In genomic region chr1:184387069-184387870, GRCh38 we compare ENCODE assay signal across 8 cellular contexts. TPM values are rescaled to one million over a fixed set of nuclear protein-coding genes. Genes with fewer than 3 reads are reported as not detected.
DNase-seq lines count a peak whose midpoint lies in the region; ATAC-seq and TF ChIP-seq lines count a peak whose summit lies in the region.

No MANE protein-coding gene starts in this region.

- peak overlapping the region; percentile 79 for H3K27ac ChIP-seq in muscle layer of duodenum (ENCODE audit: low read length)
- H3K27ac ChIP-seq in temporal lobe (ENCODE audit: low read depth, low read length) = peak overlapping the region; percentile 28

- peak overlapping the region; percentile 81 to 90 (median 86) for H3K4me3 Mint-ChIP-seq in IgD-negative memory B cell

- peaks cover 7 to 18% (median 13%) of the 10 kb centered on the region in 3 donors for H3K4me1 Mint-ChIP-seq in IgD-negative memory B cell

- peak overlapping the region; percentile 89 for H3K4me3 ChIP-seq in epithelial cell of esophagus (ENCODE audit: low read length)
- peak overlapping the region; percentile 77 to 90 for H3K4me3 ChIP-seq in muscle layer of duodenum (ENCODE audit: low read depth in 1 of 2, low read length in 2 of 2)

- peaks cover 49% of the 10 kb centered on the region for H3K27me3 Mint-ChIP-seq in IgD-negative memory B cell

- DNase-seq in NK-92 treated with Interleukin-12 subunit alpha and Interleukin-12 subunit beta, amount 100 ng/mL, for 24 hours (lab: John Stamatoyannopoulos, UW) = peak; percentile 77
- DNase-seq in NK-92 (lab: John Stamatoyannopoulos, UW; ENCODE audit: unreplicated experiment) (no peak), epithelial cell of esophagus (ENCODE audit: low read depth) (peak; percentile 47)
- peak; percentile 69 for DNase-seq in activated CD8-positive, alpha-beta memory T cell treated with anti-CD3 and anti-CD28 coated beads for 24 hours

- no peaks in the 10 kb centered on the region for H3K27me3 ChIP-seq in muscle layer of duodenum (ENCODE audit: low read depth, low read length)

- H3K27ac Mint-ChIP-seq in IgD-negative memory B cell = no peak overlapping the region

- H3K9me3 ChIP-seq in muscle layer of duodenum (ENCODE audit: control insufficient read depth in 1 of 2, low read length in 2 of 2) = no peaks in the 10 kb centered on the region

- peaks cover 0 to 1% (median 0%) of the 10 kb centered on the region in 3 donors for H3K9me3 Mint-ChIP-seq in IgD-negative memory B cell

- H3K36me3 ChIP-seq in muscle layer of duodenum (ENCODE audit: control insufficient read depth in 1 of 2, insufficient read depth in 2 of 2, low read length in 2 of 2) = no peaks in the 10 kb centered on the region

- H3K36me3 Mint-ChIP-seq in IgD-negative memory B cell = no peaks in the 10 kb centered on the region

- peaks cover 0 to 15% of the 10 kb centered on the region in 2 donors for H3K4me1 ChIP-seq in muscle layer of duodenum (ENCODE audit: control insufficient read depth in 1 of 2, insufficient read depth in 2 of 2, low read length in 2 of 2)

- no peak for ATAC-seq in HG02571 (IDR thresholded peaks at IDR 0.05; ENCODE audit: unreplicated experiment)

- no peak for TF ChIP-seq CTCF in epithelial cell of esophagus (IDR thresholded peaks at IDR 0.05; ENCODE audit: insufficient read depth, low read depth, low read length, missing control alignments)

RNA-seq across cellular contexts. Expression of gene C1orf21, which starts 0.4 kb away (rescaled TPM):
- polyA plus RNA-seq in IgD-negative memory B cell = 1.7 TPM
- 25.8 TPM for total RNA-seq in temporal lobe
